In the genomic region with DNA sequence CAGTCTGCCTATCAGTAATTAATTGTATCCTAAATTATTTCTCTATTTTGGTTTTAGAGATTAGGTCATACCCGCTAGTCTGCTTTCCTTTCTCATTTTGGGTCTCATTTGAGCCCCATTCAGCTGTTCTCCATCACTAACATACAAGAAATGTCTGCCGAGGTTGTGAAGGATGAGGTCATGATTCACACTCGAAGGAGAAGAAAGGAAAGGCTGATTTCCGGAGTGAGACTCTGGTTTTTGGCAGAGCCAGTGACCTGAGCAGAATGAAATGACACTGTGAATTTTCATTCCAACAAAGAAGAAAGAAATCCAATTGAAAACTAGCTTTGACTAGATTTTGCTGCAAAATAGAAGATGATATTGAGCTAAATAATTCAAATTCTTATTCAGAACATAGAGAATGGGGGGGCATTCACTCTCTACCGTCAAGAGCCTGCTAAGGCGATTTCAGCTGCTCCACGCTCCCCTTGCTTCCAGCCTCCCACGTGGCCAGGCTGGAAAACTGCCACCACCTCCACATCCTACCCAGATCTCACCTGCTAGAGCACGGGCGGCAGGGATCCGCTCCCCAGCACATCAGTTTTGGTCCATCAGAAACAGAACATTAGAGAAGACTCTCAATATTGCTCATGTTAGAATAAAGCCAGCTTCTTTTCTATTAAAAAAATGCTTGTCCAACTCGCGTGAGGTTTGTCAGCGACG, we compare ENCODE assay signal across 31 cellular contexts. TPM values are rescaled to one million over a fixed set of nuclear protein-coding genes. Genes with fewer than 3 reads are reported as not detected.
DNase-seq lines count a peak whose midpoint lies in the region; ATAC-seq, FAIRE-seq and TF ChIP-seq lines count a peak whose summit lies in the region.
"Had no signal": no experiment of that assay in that cellular context is flagged by ENCODE, and none has a peak within 500 bp of the region (broad histone marks: within the 10 kb centered on the region; RNA-seq: fewer than 3 reads in every experiment).

No MANE protein-coding gene starts in this region.

- no peaks in the 10 kb centered on the region for H3K79me2 ChIP-seq in HepG2 (ENCODE audit: insufficient read depth, low read length)
- H3K79me2 ChIP-seq in mesendoderm (ENCODE audit: control insufficient read depth, insufficient read depth, low read length) = no peaks in the 10 kb centered on the region

- H3K18ac ChIP-seq in mesendoderm (ENCODE audit: low read length) = no peak overlapping the region

- H4K8ac ChIP-seq in mesendoderm (ENCODE audit: low read depth, low read length) = no peak overlapping the region

- H3K4me1 ChIP-seq in HepG2 (ENCODE audit: insufficient read depth, low read length) = no peaks in the 10 kb centered on the region
- H3K4me1 ChIP-seq in right lobe of liver = no peaks in the 10 kb centered on the region
- H3K4me1 ChIP-seq in mesendoderm (ENCODE audit: control insufficient read depth, low read depth, low read length) = no peaks in the 10 kb centered on the region
- H3K4me1 ChIP-seq in transverse colon = peaks cover 3 to 18% (median 7%) of the 10 kb centered on the region in 4 donors
- H3K4me1 ChIP-seq: psoas muscle had no signal

- TF ChIP-seq POLR2A in HepG2 (IDR thresholded peaks at IDR 0.05; ENCODE audit: insufficient read depth in 1 of 2, low read depth in 2 of 2, low read length in 2 of 2) (no peak), right lobe of liver (IDR thresholded peaks at IDR 0.05) (no peak), transverse colon (IDR thresholded peaks at IDR 0.05) (no peak)

- TF ChIP-seq EP300 in HepG2 (IDR thresholded peaks at IDR 0.05; ENCODE audit: low read depth in 2 of 2, low read length in 2 of 2) (no peak), HepG2 (CRISPR knock-in tag; IDR thresholded peaks at IDR 0.05; ENCODE audit: borderline replicate concordance) (no peak), transverse colon (IDR thresholded peaks at IDR 0.05; ENCODE audit: low read depth) (no peak)

- no peak for TF ChIP-seq RAD21 in HepG2 (CRISPR knock-in tag; IDR thresholded peaks at IDR 0.05)

- H3K9ac ChIP-seq in HepG2 (ENCODE audit: insufficient read depth, low read depth, low read length) (no peak overlapping the region), mesendoderm (ENCODE audit: low read length) (no peak overlapping the region)

- no peak overlapping the region for H3K56ac ChIP-seq in mesendoderm (ENCODE audit: low read length)

- no peak overlapping the region for H2BK15ac ChIP-seq in mesendoderm (replicated peaks; ENCODE audit: low read depth)

- CTCF ChIA-PET in HepG2 (lab: Yijun Ruan, JAX; ENCODE audit: low intra/inter-chr PET ratio, low total read pairs) = no interaction called here

- in situ Hi-C loops in HepG2 (cut with HindIII; ENCODE audit: extremely low pct_ligation_motif_present, low pct_unique_long_range_greater_than_20kb) (loop anchor here (10.0 kb wide), 1 partner anchor 280 kb away; no protein-coding TSS in a partner anchor), GM13977 (cut with MboI; ENCODE audit: low pct_unique_long_range_greater_than_20kb, low sequenced_read_pairs, unreplicated experiment) (no loop called here), transverse colon (cut with MboI; ENCODE audit: low pct_ligation_motif_present in 1 of 4, low pct_unique_long_range_greater_than_20kb in 1 of 4, low sequenced_read_pairs in 3 of 4) (no loop called here)

- H3K4ac ChIP-seq in mesendoderm (ENCODE audit: low read depth, low read length) = no peak overlapping the region

- H2BK120ac ChIP-seq in mesendoderm (ENCODE audit: low read depth, low read length) = no peak overlapping the region

- H3K27ac ChIP-seq in HepG2 (ENCODE audit: extremely low read length, insufficient read depth, low read length) = no peak overlapping the region
- no peak overlapping the region for H3K27ac ChIP-seq in right lobe of liver
- H3K27ac ChIP-seq in mesendoderm (ENCODE audit: low read depth, low read length) = no peak overlapping the region
- no peak overlapping the region for H3K27ac ChIP-seq in transverse colon
- H3K27ac ChIP-seq: psoas muscle, upper lobe of left lung had no signal

- no peaks in the 10 kb centered on the region for H3K36me3 ChIP-seq in HepG2 (replicated peaks in 1 of 2; ENCODE audit: control insufficient read depth in 1 of 2, insufficient read depth in 2 of 2, low read length in 2 of 2)
- H3K36me3 ChIP-seq in right lobe of liver = no peaks in the 10 kb centered on the region
- H3K36me3 ChIP-seq in mesendoderm (ENCODE audit: control insufficient read depth, insufficient read depth, low read length) = no peaks in the 10 kb centered on the region
- no peaks in the 10 kb centered on the region for H3K36me3 ChIP-seq in transverse colon
- H3K36me3 ChIP-seq: upper lobe of left lung had no signal

- WGBS in HepG2 (ENCODE audit: low lambda C conversion rate) = 19% methylated on average over 15 of the region's 15 CpGs
- 46% methylated on average over 9 of the region's 15 CpGs for whole genome bisulfite sequencing in right lobe of liver (ENCODE audit: insufficient coverage, low coverage, low lambda C conversion rate, missing lambda C conversion rate)
- no CpG with 5 or more reads among the region's 15 CpGs for WGBS in mesendoderm (ENCODE audit: extremely low coverage, insufficient coverage, low lambda C conversion rate)
- WGBS in transverse colon (ENCODE audit: low coverage in 1 of 2), 2 donors = 52 to 73% methylated on average over 3 to 15 of the region's 15 CpGs

- no peak for ATAC-seq in HepG2
- no peak for ATAC-seq in right lobe of liver
- no peak for ATAC-seq in HG02870 (IDR thresholded peaks at IDR 0.05; ENCODE audit: unreplicated experiment)
- ATAC-seq in left lobe of liver = no peak
- ATAC-seq: activated T-cell treated with anti-CD3 and anti-CD28 coated beads, Interleukin-2, amount 50 U/mL, for 72 hours; left ventricle myocardium superior; naive thymus-derived CD4-positive, alpha-beta T cell; psoas muscle had no signal

- no peak for FAIRE-seq in HepG2 (lab: Jason Lieb, UNC)
- FAIRE-seq: colon, endothelial cell of umbilical vein, RCC 7860 had no signal

- no peaks in the 10 kb centered on the region for H4K20me1 ChIP-seq in HepG2 (ENCODE audit: insufficient read depth, low read length)

- H3K27me3 ChIP-seq in HepG2 (ENCODE audit: control insufficient read depth in 1 of 2, insufficient read depth in 2 of 2, low read length in 2 of 2) (peaks cover 0 to 31% of the 10 kb centered on the region in 2 experiments; a peak in 2 of 5 replicates), right lobe of liver (no peaks in the 10 kb centered on the region), mesendoderm (ENCODE audit: insufficient read depth, low read length, poor library complexity) (no peaks in the 10 kb centered on the region), transverse colon (no peaks in the 10 kb centered on the region)
- H3K27me3 ChIP-seq: upper lobe of left lung had no signal

- BruUV-seq in HepG2 (replicated peaks; lab: Mats Ljungman, UMichigan) = no TSS peak

- no peak overlapping the region for H4K5ac ChIP-seq in mesendoderm (ENCODE audit: low read length)

- no peak overlapping the region for H3K4me2 ChIP-seq in HepG2 (ENCODE audit: low read depth, low read length)
- no peak overlapping the region for H3K4me2 ChIP-seq in mesendoderm (ENCODE audit: low read length)

- H2AK5ac ChIP-seq in mesendoderm (ENCODE audit: low read length) = no peak overlapping the region

- TF ChIP-seq CTCF in HepG2 (CRISPR knock-in tag; IDR thresholded peaks at IDR 0.05) = no peak
- no peak for TF ChIP-seq CTCF in right lobe of liver (IDR thresholded peaks at IDR 0.05)
- no peak for TF ChIP-seq CTCF in cardiac fibroblast (IDR thresholded peaks at IDR 0.05; ENCODE audit: low read depth, low read length)
- no peak for TF ChIP-seq CTCF in GM13977 (IDR thresholded peaks at IDR 0.05; ENCODE audit: extremely low read depth, insufficient read depth, missing control alignments)
- no peak for TF ChIP-seq CTCF in transverse colon (IDR thresholded peaks at IDR 0.05)

- no peak overlapping the region for H2AFZ ChIP-seq in HepG2 (ENCODE audit: low read length)

- DNase-seq in HepG2 (ENCODE audit: low spot score) (no peak), right lobe of liver (no peak), cardiac fibroblast (ENCODE audit: low read depth in 2 of 2) (peak; percentile 5 to 36), mesendoderm (peak; percentile 70), left lobe of liver (ENCODE audit: low spot score) (no peak), GM13977 (ENCODE audit: low spot score) (no peak), transverse colon (no peak)
- DNase-seq: 8988T; activated CD4-positive, alpha-beta memory T cell treated with anti-CD3 and anti-CD28 coated beads for 36 hours; activated CD4-positive, alpha-beta T cell treated with anti-CD3 and anti-CD28 coated beads for 1 hour; activated naive CD4-positive, alpha-beta T cell; activated T-cell treated with anti-CD3 and anti-CD28 coated beads, Interleukin-2, amount 50 U/mL, for 72 hours; DMS79; immature natural killer cell; left ventricle myocardium superior; naive thymus-derived CD4-positive, alpha-beta T cell; NCI-H1417; NCI-H226; NCI-H526 treated with DMSO at 0.1 percent for 48 hours; nucleus accumbens; psoas muscle; SHP77 treated with DMSO at 0.1 percent for 48 hours; stimulated activated CD4-positive, alpha-beta T cell treated with anti-CD3 and anti-CD28 coated beads, Interleukin-15, amount 100 ng/mL, for 24 hours; stimulated activated CD4-positive, alpha-beta T cell treated with anti-CD3 and anti-CD28 coated beads, Interleukin-4, amount 100 ng/mL, for 4 hours; upper lobe of left lung had no signal

- H3K4me3 ChIP-seq in HepG2 (replicated peaks in 1 of 3; ENCODE audit: insufficient read depth in 1 of 3, low read depth in 2 of 3, low read length in 3 of 3) (no peak overlapping the region), right lobe of liver (no peak overlapping the region), cardiac fibroblast (replicated peaks in 1 of 2; ENCODE audit: low read depth in 2 of 2, low read length in 2 of 2) (no peak overlapping the region), mesendoderm (ENCODE audit: low read length) (no peak overlapping the region), transverse colon (no peak overlapping the region)
- H3K4me3 ChIP-seq: psoas muscle, upper lobe of left lung had no signal

- H3K9me3 ChIP-seq in HepG2 (ENCODE audit: low read length) (no peaks in the 10 kb centered on the region), right lobe of liver (no peaks in the 10 kb centered on the region), transverse colon (no peaks in the 10 kb centered on the region)
- H3K9me3 ChIP-seq: psoas muscle, upper lobe of left lung had no signal

- H3K79me1 ChIP-seq in mesendoderm (ENCODE audit: low read length) = no peaks in the 10 kb centered on the region

- no peak overlapping the region for H2BK5ac ChIP-seq in mesendoderm (ENCODE audit: low read length)

- intact Hi-C loops in HepG2 (cut with micrococcal nuclease; ENCODE audit: unreplicated experiment) = no loop called here
- intact Hi-C loops in right lobe of liver (cut with DNase I) = loop anchor here in 1 of 2 donors (10.0 kb wide), 1 partner anchor 260 kb away; no protein-coding TSS in a partner anchor
- intact Hi-C loops in transverse colon (cut with DNase I; ENCODE audit: low total_unique reads) = no loop called here

- POLR2A ChIA-PET in HepG2 (lab: Yijun Ruan, JAX) = no interaction called here

- no peak overlapping the region for H3K23ac ChIP-seq in mesendoderm (ENCODE audit: low read length)

RNA-seq across cellular contexts. Expression of a gene that starts 39.0 kb away (rescaled TPM):
- total RNA-seq in HepG2 (2016; rRNA removed; fragmentation: Illumina TruSeq; extraction: Trizol) = 27.6 and 58.0 TPM in 2 replicates
- 7.0 and 7.4 TPM in 2 replicates for total RNA-seq in HepG2 (2016; cell fraction: cytosol; rRNA removed; fragmentation: Illumina TruSeq; extraction: Trizol; ENCODE audit: low read depth)
- total RNA-seq in HepG2 (2016; cell fraction: insoluble cytoplasmic fraction; rRNA removed; fragmentation: Illumina TruSeq; extraction: Trizol) = 25.4 and 56.7 TPM in 2 replicates
- total RNA-seq in HepG2 (2016; cell fraction: membrane; rRNA removed; fragmentation: Illumina TruSeq; extraction: Trizol) = 11.6 and 12.3 TPM in 2 replicates
- 72.8 and 74.4 TPM in 2 replicates for total RNA-seq in HepG2 (2016; cell fraction: nucleus; rRNA removed; fragmentation: Illumina TruSeq; extraction: Trizol)
- polyA plus RNA-seq in HepG2 (2011; rRNA removed) = 35.1 and 48.7 TPM in 2 replicates
- polyA plus RNA-seq in HepG2 (2011; cell fraction: cytosol; rRNA removed) = 18.9 and 37.4 TPM in 2 replicates
- polyA plus RNA-seq in HepG2 (2011; cell fraction: nucleus; rRNA removed) = 73.5 and 117 TPM in 2 replicates
- polyA plus RNA-seq in HepG2 (2012) = 46.7 and 65.0 TPM in 2 replicates
- polyA plus RNA-seq in HepG2 (2016; cell fraction: cytosol; fragmentation: Illumina TruSeq; extraction: Trizol; ENCODE audit: low read depth) = 4.0 and 4.8 TPM in 2 replicates
- 21.2 and 23.4 TPM in 2 replicates for polyA plus RNA-seq in HepG2 (2016; cell fraction: insoluble cytoplasmic fraction; fragmentation: Illumina TruSeq; extraction: Trizol; ENCODE audit: low read depth)
- polyA plus RNA-seq in HepG2 (2016; cell fraction: membrane; fragmentation: Illumina TruSeq; extraction: Trizol; ENCODE audit: low read depth) = 6.0 and 7.5 TPM in 2 replicates
- 107 and 113 TPM in 2 replicates for polyA plus RNA-seq in HepG2 (2016; cell fraction: nucleus; fragmentation: Illumina TruSeq; extraction: Trizol; ENCODE audit: insufficient read depth, low read depth)
- polyA minus RNA-seq in HepG2 (2011; rRNA and poly(A)+ RNA removed; ENCODE audit: low replicate concordance) = 18.4 TPM in 1 of 2 replicates, not detected in the other
- 13.9 and 27.5 TPM in 2 replicates for polyA minus RNA-seq in HepG2 (2011; cell fraction: cytosol; rRNA and poly(A)+ RNA removed)
- 74.5 and 137 TPM in 2 replicates for polyA minus RNA-seq in HepG2 (2011; cell fraction: nucleus; rRNA and poly(A)+ RNA removed)
- 100 to 1,000 TPM in 4 of 6 experiments, 10 to 100 TPM in 2; 94.5 to 201 (median 140) TPM for total RNA-seq in right lobe of liver
- polyA plus RNA-seq in mesendoderm (2013, experiment 1 of 2) = 0.22 TPM
- polyA plus RNA-seq in mesendoderm (2013, experiment 2 of 2) = 0.13 TPM
- total RNA-seq in left lobe of liver = 171 TPM
- total RNA-seq in transverse colon = not detected
- total RNA-seq: activated CD4-positive, alpha-beta memory T cell treated with anti-CD3 and anti-CD28 coated beads for 36 hours; activated T-cell treated with anti-CD3 and anti-CD28 coated beads, Interleukin-2, amount 50 U/mL, for 72 hours; endothelial cell of umbilical vein; glomerular endothelial cell; subcutaneous adipose tissue had no signal
- polyA plus RNA-seq: endothelial cell of umbilical vein; immature natural killer cell; naive thymus-derived CD4-positive, alpha-beta T cell had no signal

Comparison
In these comparisons a context has a peak if more than half of its experiments do, and no peak if none do; other contexts are left out.
1. DNase-seq: peak in cardiac fibroblast (2 of 2) and mesendoderm (single experiment); none in HepG2 (single experiment), right lobe of liver (0 of 3), left lobe of liver (single experiment), GM13977 (single experiment) and transverse colon (single experiment).
2. RNA of a gene that starts 39.0 kb away (total RNA-seq): 94.5 to 201 TPM in right lobe of liver, 171 TPM in left lobe of liver (single experiment) and 7.0 to 74.4 TPM in HepG2; not detected in transverse colon; every median in the first group is over 4 times any median in the second.